In the genomic region with DNA sequence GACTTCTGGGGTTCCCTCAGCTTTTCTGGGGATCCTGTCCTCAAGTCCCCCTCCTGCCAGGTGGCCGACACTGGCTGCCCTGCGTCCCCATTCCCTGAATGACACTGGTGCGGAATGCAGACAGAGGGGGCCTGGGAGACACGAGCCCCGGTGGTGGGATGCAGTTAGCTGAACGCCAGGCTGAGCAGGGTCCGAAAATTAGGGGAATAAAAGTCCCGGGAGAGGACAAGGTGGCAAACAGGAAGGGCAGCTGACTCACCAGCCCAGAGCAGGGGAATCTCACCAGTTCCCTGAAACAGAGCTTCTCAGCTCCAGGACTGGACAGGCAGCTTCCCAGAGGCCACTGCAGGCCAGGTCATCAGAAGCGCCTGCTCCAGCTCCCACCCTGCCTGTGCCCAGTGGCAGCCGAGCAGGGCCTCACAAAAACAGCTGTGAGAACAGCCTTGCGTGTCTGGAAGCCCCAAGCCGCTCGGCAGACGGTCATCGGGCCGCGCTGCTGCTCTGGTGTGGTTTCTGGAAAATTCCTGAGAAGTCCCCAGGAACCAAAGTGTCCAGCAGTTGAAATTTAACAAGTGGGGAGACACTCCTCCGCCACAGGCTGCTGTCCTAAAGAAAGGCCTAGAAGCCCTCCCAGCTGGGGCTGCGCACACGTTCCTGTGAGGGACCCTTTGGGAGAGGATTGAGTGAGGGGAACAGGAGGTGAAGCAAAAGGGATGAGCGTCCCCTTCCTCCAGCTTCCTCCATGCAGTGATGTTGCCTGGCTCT, we compare ENCODE assay signal across 8 cellular contexts. TPM values are rescaled to one million over a fixed set of nuclear protein-coding genes. Genes with fewer than 3 reads are reported as not detected.
DNase-seq lines count a peak whose midpoint lies in the region; ATAC-seq and TF ChIP-seq lines count a peak whose summit lies in the region.

No MANE protein-coding gene starts in this region.

- H3K4me3 Mint-ChIP-seq in activated T-helper 1 cell treated with anti-CD3 and anti-CD28 coated beads, Interleukin-12 subunit alpha, Interleukin-12 subunit beta, Interleukin-2, Interleukin-4 antibody, amounts not matched to agents 30 ng/mL and 10 ng/mL and 1 ng/mL, durations not matched to agents 14 hours and 24 hours and 36 hours, result peak overlapping the region; percentile 47
- no peak overlapping the region for H3K4me3 Mint-ChIP-seq in type B pancreatic cell

- H3K27me3 Mint-ChIP-seq in activated T-helper 1 cell treated with anti-CD3 and anti-CD28 coated beads, Interleukin-12 subunit alpha, Interleukin-12 subunit beta, Interleukin-2, Interleukin-4 antibody, amounts not matched to agents 30 ng/mL and 10 ng/mL and 1 ng/mL, durations not matched to agents 14 hours and 24 hours and 36 hours (ENCODE audit: insufficient read depth), result no peaks in the 10 kb centered on the region
- no peaks in the 10 kb centered on the region for H3K27me3 Mint-ChIP-seq in type B pancreatic cell

- peak; percentile 59 for DNase-seq in activated effector memory CD4-positive, alpha-beta T cell treated with anti-CD3 and anti-CD28 coated beads, Interleukin-2, amount 50 U/mL, for 16 hours
- DNase-seq in activated effector memory CD4-positive, alpha-beta T cell treated with Interleukin-2 at 50 U/mL for 16 hours, result no peak
- no peak for DNase-seq in activated T-helper 1 cell treated with anti-CD3 and anti-CD28 coated beads, Interleukin-12 subunit alpha, Interleukin-12 subunit beta, Interleukin-2, Interleukin-4 antibody, amounts not matched to agents 30 ng/mL and 10 ng/mL and 1 ng/mL, durations not matched to agents 14 hours and 24 hours and 36 hours (ENCODE audit: low spot score)
- peak; percentile 24 for DNase-seq in iris pigment epithelial cell (ENCODE audit: low read depth)
- DNase-seq in type B pancreatic cell (ENCODE audit: extremely low spot score, unreplicated experiment), result peak; percentile 55
- no peak for DNase-seq in NCI-H2081 treated with DMSO at 0.1 percent for 48 hours (lab: John Stamatoyannopoulos, UW)
- DNase-seq in GM19240 (ENCODE audit: insufficient read length, low spot score), result no peak

- no peak for TF ChIP-seq CTCF in type B pancreatic cell (conservative IDR thresholded peaks at IDR 0.05)

- peaks cover 40% of the 10 kb centered on the region for H3K4me1 Mint-ChIP-seq in activated T-helper 1 cell treated with anti-CD3 and anti-CD28 coated beads, Interleukin-12 subunit alpha, Interleukin-12 subunit beta, Interleukin-2, Interleukin-4 antibody, amounts not matched to agents 30 ng/mL and 10 ng/mL and 1 ng/mL, durations not matched to agents 14 hours and 24 hours and 36 hours (ENCODE audit: low read depth)
- peaks cover 34% of the 10 kb centered on the region for H3K4me1 Mint-ChIP-seq in type B pancreatic cell (ENCODE audit: unreplicated experiment)

- intact Hi-C loops in activated T-helper 1 cell treated with anti-CD3 and anti-CD28 coated beads, Interleukin-12 subunit alpha, Interleukin-12 subunit beta, Interleukin-2, Interleukin-4 antibody, amounts not matched to agents 30 ng/mL and 10 ng/mL and 1 ng/mL, durations not matched to agents 14 hours and 24 hours and 36 hours (cut with micrococcal nuclease), result no loop called here

- H3K36me3 Mint-ChIP-seq in activated T-helper 1 cell treated with anti-CD3 and anti-CD28 coated beads, Interleukin-12 subunit alpha, Interleukin-12 subunit beta, Interleukin-2, Interleukin-4 antibody, amounts not matched to agents 30 ng/mL and 10 ng/mL and 1 ng/mL, durations not matched to agents 14 hours and 24 hours and 36 hours (ENCODE audit: low read depth), result peaks cover 7% of the 10 kb centered on the region
- H3K36me3 Mint-ChIP-seq in type B pancreatic cell, result no peaks in the 10 kb centered on the region

- peak overlapping the region; percentile 40 for H3K27ac Mint-ChIP-seq in activated T-helper 1 cell treated with anti-CD3 and anti-CD28 coated beads, Interleukin-12 subunit alpha, Interleukin-12 subunit beta, Interleukin-2, Interleukin-4 antibody, amounts not matched to agents 30 ng/mL and 10 ng/mL and 1 ng/mL, durations not matched to agents 14 hours and 24 hours and 36 hours
- no peak overlapping the region for H3K27ac Mint-ChIP-seq in type B pancreatic cell

- no peak for ATAC-seq in GM19397 (IDR thresholded peaks at IDR 0.05; ENCODE audit: unreplicated experiment)

- H3K9me3 Mint-ChIP-seq in activated T-helper 1 cell treated with anti-CD3 and anti-CD28 coated beads, Interleukin-12 subunit alpha, Interleukin-12 subunit beta, Interleukin-2, Interleukin-4 antibody, amounts not matched to agents 30 ng/mL and 10 ng/mL and 1 ng/mL, durations not matched to agents 14 hours and 24 hours and 36 hours, result no peaks in the 10 kb centered on the region
- no peaks in the 10 kb centered on the region for H3K9me3 Mint-ChIP-seq in type B pancreatic cell

RNA-seq across cellular contexts. Expression of a gene that starts 47.6 kb away (rescaled TPM):
- 59.6 and 62.0 TPM in 2 replicates for total RNA-seq in activated T-helper 1 cell treated with anti-CD3 and anti-CD28 coated beads, Interleukin-12 subunit alpha, Interleukin-12 subunit beta, Interleukin-2, Interleukin-4 antibody, amounts not matched to agents 30 ng/mL and 10 ng/mL and 1 ng/mL, durations not matched to agents 14 hours and 24 hours and 36 hours
- total RNA-seq in type B pancreatic cell (ENCODE audit: low replicate concordance), result 62.9 and 64.6 TPM in 2 replicates

Comparison
In these comparisons a context has a peak if more than half of its experiments do, and no peak if none do; other contexts are left out.
1. DNase-seq: peak in activated effector memory CD4-positive, alpha-beta T cell treated with anti-CD3 and anti-CD28 coated beads, Interleukin-2, amount 50 U/mL, for 16 hours (single experiment), iris pigment epithelial cell (single experiment) and type B pancreatic cell (single experiment); none in activated effector memory CD4-positive, alpha-beta T cell treated with Interleukin-2 at 50 U/mL for 16 hours (single experiment), activated T-helper 1 cell treated with anti-CD3 and anti-CD28 coated beads, Interleukin-12 subunit alpha, Interleukin-12 subunit beta, Interleukin-2, Interleukin-4 antibody, amounts not matched to agents 30 ng/mL and 10 ng/mL and 1 ng/mL, durations not matched to agents 14 hours and 24 hours and 36 hours (single experiment), NCI-H2081 treated with DMSO at 0.1 percent for 48 hours (single experiment) and GM19240 (single experiment).